Comparison of ENCODE assay signal across 24 cellular contexts in the genomic region with DNA sequence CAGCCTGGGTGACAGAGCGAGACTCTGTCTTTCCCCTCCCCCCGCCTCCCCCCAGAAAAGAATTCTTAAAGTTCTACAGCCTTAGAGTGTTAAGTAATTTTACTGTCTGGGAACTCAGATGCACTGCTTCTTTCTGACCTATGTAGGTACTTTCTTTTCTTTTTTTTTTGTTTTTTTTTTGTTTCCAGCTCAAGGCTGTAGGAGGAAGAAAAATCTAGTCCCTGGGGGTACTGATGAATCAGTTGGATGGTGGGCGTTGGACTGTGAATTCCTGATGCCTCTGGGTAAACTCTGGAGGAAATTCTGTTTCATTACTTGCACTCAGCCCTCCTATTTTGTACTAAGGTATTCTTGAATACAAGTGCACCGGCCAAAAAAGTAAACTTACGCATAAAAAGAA. TPM values are rescaled to one million over a fixed set of nuclear protein-coding genes. Genes with fewer than 3 reads are reported as not detected.
DNase-seq lines count a peak whose midpoint lies in the region; ATAC-seq and TF ChIP-seq lines count a peak whose summit lies in the region.
"Had no signal": no experiment of that assay in that cellular context is flagged by ENCODE, and none has a peak within 500 bp of the region (broad histone marks: within the 10 kb centered on the region; RNA-seq: fewer than 3 reads in every experiment).

No MANE protein-coding gene starts in this region.

- DNase-seq in activated CD4-positive, alpha-beta T cell treated with anti-CD3 and anti-CD28 coated beads for 36 hours = no peak
- DNase-seq in activated CD4-positive, alpha-beta T cell treated with anti-CD3 and anti-CD28 coated beads, Interleukin-2, amount 50 U/mL, for 1 hour = no peak
- DNase-seq in cardiac fibroblast (ENCODE audit: low read depth in 2 of 2) (peak; percentile 55 to 56), non-pigmented ciliary epithelial cell (ENCODE audit: low read depth) (peak; percentile 11), NCI-H510A treated with DMSO at 0.1 percent for 48 hours (lab: John Stamatoyannopoulos, UW) (no peak), glomerular visceral epithelial cell (ENCODE audit: extremely low spot score) (no peak), GM19240 (ENCODE audit: insufficient read length, low spot score) (no peak)
- DNase-seq: 8988T; CD8-positive, alpha-beta T cell; HFFc6; hippocampal formation; MV-4-11; NCI-H2029 treated with DMSO at 0.1 percent for 48 hours; occipital lobe; OCI-M1; stimulated activated naive CD4-positive, alpha-beta T cell; upper lobe of left lung had no signal

- TF ChIP-seq CTCF in HEK293 (tag by site-specific recombination; IDR thresholded peaks at IDR 0.05) = no peak
- no peak for TF ChIP-seq CTCF in cardiac fibroblast (IDR thresholded peaks at IDR 0.05; ENCODE audit: low read depth, low read length)

- POLR2A ChIA-PET in activated CD4-positive, alpha-beta T cell treated with anti-CD3 and anti-CD28 coated beads for 36 hours (lab: Charles Lee) = no interaction called here
- POLR2A ChIA-PET in HEK293 (lab: Yijun Ruan, JAX) = interaction anchor here (0.6 kb wide), 1 partner anchor 454 kb away, joined by 5 read pairs; no protein-coding TSS in a partner anchor

- peaks cover 78% of the 10 kb centered on the region for H3K4me1 Mint-ChIP-seq in activated CD4-positive, alpha-beta T cell treated with anti-CD3 and anti-CD28 coated beads for 36 hours

- peak overlapping the region; percentile 34 for H3K27ac Mint-ChIP-seq in activated CD4-positive, alpha-beta T cell treated with anti-CD3 and anti-CD28 coated beads for 36 hours
- H3K27ac Mint-ChIP-seq: CD8-positive, alpha-beta T cell; HFFc6 had no signal

- no peaks in the 10 kb centered on the region for H3K27me3 Mint-ChIP-seq in activated CD4-positive, alpha-beta T cell treated with anti-CD3 and anti-CD28 coated beads for 36 hours

- H3K9me3 Mint-ChIP-seq in activated CD4-positive, alpha-beta T cell treated with anti-CD3 and anti-CD28 coated beads for 36 hours (ENCODE audit: low read depth) = no peaks in the 10 kb centered on the region
- H3K9me3 Mint-ChIP-seq: CD8-positive, alpha-beta T cell; HFFc6 had no signal

- H3K36me3 Mint-ChIP-seq in activated CD4-positive, alpha-beta T cell treated with anti-CD3 and anti-CD28 coated beads for 36 hours (ENCODE audit: low read depth) = peaks cover 55% of the 10 kb centered on the region

- no peak overlapping the region for H3K27ac ChIP-seq in HEK293 (ENCODE audit: extremely low read depth, low read depth, low read length)
- H3K27ac ChIP-seq: SJSA1, skin epidermis, upper lobe of left lung had no signal

- peaks cover 11 to 88% of the 10 kb centered on the region in 2 experiments for H3K36me3 ChIP-seq in HEK293 (ENCODE audit: control insufficient read depth in 2 of 2, insufficient read depth in 1 of 2, low read length in 2 of 2)

- no peak for ATAC-seq in activated CD4-positive, alpha-beta T cell treated with anti-CD3 and anti-CD28 coated beads for 36 hours
- ATAC-seq: CD8-positive, alpha-beta T cell; esophagus mucosa had no signal

- intact Hi-C loops in activated CD4-positive, alpha-beta T cell treated with anti-CD3 and anti-CD28 coated beads for 36 hours (cut with DNase I, micrococcal nuclease) = no loop called here

- H3K4me1 ChIP-seq in HEK293 (ENCODE audit: control insufficient read depth, insufficient read depth, low read length) = no peaks in the 10 kb centered on the region
- H3K4me1 ChIP-seq: SJSA1 had no signal

- H3K9me3 ChIP-seq in HEK293 (ENCODE audit: control insufficient read depth, insufficient read depth, low read depth, low read length) = no peaks in the 10 kb centered on the region
- H3K9me3 ChIP-seq: SJSA1, upper lobe of left lung had no signal

- H3K4me3 Mint-ChIP-seq in activated CD4-positive, alpha-beta T cell treated with anti-CD3 and anti-CD28 coated beads for 36 hours = no peak overlapping the region
- H3K4me3 Mint-ChIP-seq: CD8-positive, alpha-beta T cell; HFFc6 had no signal

- CTCF ChIA-PET in activated CD4-positive, alpha-beta T cell treated with anti-CD3 and anti-CD28 coated beads for 36 hours (lab: Charles Lee) = interaction anchor here (0.7 to 5.3 kb wide), 4 partner anchors 10 to 81 kb away, joined by 3 to 31 read pairs (median 4); no protein-coding TSS in a partner anchor
- CTCF ChIA-PET in HEK293 (lab: Yijun Ruan, JAX) = no interaction called here

- H3K4me3 ChIP-seq in HEK293 (ENCODE audit: low read depth, low read length) (no peak overlapping the region), cardiac fibroblast (replicated peaks in 1 of 2; ENCODE audit: low read depth in 2 of 2, low read length in 2 of 2) (no peak overlapping the region)
- H3K4me3 ChIP-seq: dorsolateral prefrontal cortex, SJSA1, skin epidermis, upper lobe of left lung had no signal

TF ChIP-seq in HEK293, 187 proteins besides CTCF, POLR2A, EP300 and RAD21:
- no peak for TF ChIP-seq ZNF549 (tag by site-specific recombination; IDR thresholded peaks at IDR 0.05)
- TF ChIP-seq ZNF146 (tag by site-specific recombination; IDR thresholded peaks at IDR 0.05) = no peak
- TF ChIP-seq EGR2 (tag by site-specific recombination; IDR thresholded peaks at IDR 0.05; ENCODE audit: low read depth) = peak; percentile 66
- peak; percentile 66 for TF ChIP-seq ZFHX2 (tag by site-specific recombination; conservative IDR thresholded peaks at IDR 0.05)

RNA-seq across cellular contexts. Expression of a gene that starts 10.8 kb away (rescaled TPM):
- under 1 TPM; 0.19 to 0.30 TPM for total RNA-seq in activated CD4-positive, alpha-beta T cell treated with anti-CD3 and anti-CD28 coated beads for 36 hours
- total RNA-seq: Daoy, kidney epithelial cell, occipital lobe had no signal

RNA-seq across cellular contexts. Expression of a gene that starts 33.7 kb away (rescaled TPM):
- 10 to 100 TPM; 40.0 to 40.2 TPM for total RNA-seq in activated CD4-positive, alpha-beta T cell treated with anti-CD3 and anti-CD28 coated beads for 36 hours

RNA-seq across cellular contexts. Expression of a gene that starts 39.0 kb away (rescaled TPM):
- total RNA-seq in activated CD4-positive, alpha-beta T cell treated with anti-CD3 and anti-CD28 coated beads for 36 hours = 10 to 100 TPM; 89.9 to 92.0 TPM

Comparison
In these comparisons a context has a peak if more than half of its experiments do, and no peak if none do; other contexts are left out.
1. DNase-seq: peak in cardiac fibroblast (2 of 2) and non-pigmented ciliary epithelial cell (single experiment); none in activated CD4-positive, alpha-beta T cell treated with anti-CD3 and anti-CD28 coated beads for 36 hours (single experiment), activated CD4-positive, alpha-beta T cell treated with anti-CD3 and anti-CD28 coated beads, Interleukin-2, amount 50 U/mL, for 1 hour (single experiment), NCI-H510A treated with DMSO at 0.1 percent for 48 hours (single experiment), glomerular visceral epithelial cell (single experiment) and GM19240 (single experiment).